ENCODE assay signal across 27 cellular contexts in genomic region chr6:151633517-151634335, GRCh38.
"Had no signal": no experiment of that assay in that cellular context is flagged by ENCODE, and none has a peak within 500 bp of the region (broad histone marks: within the 10 kb centered on the region; RNA-seq: fewer than 3 reads in every experiment).

No MANE protein-coding gene starts in this region.

- H3K4me1 ChIP-seq: adrenal gland, colonic mucosa, left lung, prostate gland, uterus had no signal

- H3K36me3 Mint-ChIP-seq: activated naive CD8-positive, alpha-beta T cell treated with anti-CD3 and anti-CD28 coated beads for 36 hours; brain; type B pancreatic cell had no signal

- FAIRE-seq: frontal cortex had no signal

- H3K9me3 Mint-ChIP-seq: activated naive CD4-positive, alpha-beta T cell treated with anti-CD3 and anti-CD28 coated beads for 36 hours; brain; nephron progenitor cell; type B pancreatic cell had no signal

- H3K27me3 Mint-ChIP-seq: type B pancreatic cell had no signal

- H3K4me3 Mint-ChIP-seq: activated naive CD4-positive, alpha-beta T cell treated with anti-CD3 and anti-CD28 coated beads for 36 hours; activated naive CD8-positive, alpha-beta T cell treated with anti-CD3 and anti-CD28 coated beads for 36 hours; brain; nephron progenitor cell; type B pancreatic cell had no signal

- H3K27me3 ChIP-seq: adrenal gland, cardiac muscle cell, colonic mucosa, left lung, neutrophil, ovary, uterus had no signal

- DNase-seq: activated CD4-positive, alpha-beta T cell treated with anti-CD3 and anti-CD28 coated beads for 4 hours; activated CD4-positive, alpha-beta T cell treated with anti-CD3 and anti-CD28 coated beads, Interleukin-2, amount 50 U/mL, for 4 hours; activated CD4-positive, CD25-positive, alpha-beta regulatory T cell; activated CD8-positive, alpha-beta memory T cell treated with anti-CD3 and anti-CD28 coated beads, Interleukin-2, amount 50 U/mL, for 48 hours; activated effector memory CD4-positive, alpha-beta T cell treated with anti-CD3 and anti-CD28 coated beads, Interleukin-2, amount 50 U/mL, for 16 hours; activated naive CD8-positive, alpha-beta T cell treated with anti-CD3 and anti-CD28 coated beads for 36 hours; adrenal gland; aorta; cerebellar nuclear complex; colonic mucosa; effector CD8-positive, alpha-beta T cell; kidney glomerular epithelial cell; left lung; mesendoderm; nephron progenitor cell; ovary; stimulated activated naive CD4-positive, alpha-beta T cell treated with Interleukin-2 at 50 U/mL for 16 hours; substantia nigra; uterus had no signal

- H3K9me3 ChIP-seq: adrenal gland, colonic mucosa, neutrophil, ovary, prostate gland, uterus had no signal

- H3K27ac ChIP-seq: adrenal gland, cardiac muscle cell, colonic mucosa, left lung, neutrophil, ovary, prostate gland, uterus had no signal

- H3K4me1 Mint-ChIP-seq: brain, nephron progenitor cell had no signal

- ATAC-seq: left lung had no signal

- H3K4me3 ChIP-seq: adrenal gland, cardiac muscle cell, colonic mucosa, left lung, lung, ovary, prostate gland, uterus had no signal

- H3K36me3 ChIP-seq: adrenal gland, cardiac muscle cell, colonic mucosa, left lung, neutrophil, ovary, prostate gland, uterus had no signal

- H3K27ac Mint-ChIP-seq: activated naive CD4-positive, alpha-beta T cell treated with anti-CD3 and anti-CD28 coated beads for 36 hours; activated naive CD8-positive, alpha-beta T cell treated with anti-CD3 and anti-CD28 coated beads for 36 hours; brain; nephron progenitor cell; type B pancreatic cell had no signal
